Comparison of ENCODE assay signal across 13 cellular contexts in genomic region chr5:135211791-135212190, GRCh38.
A peak's percentile ranks its signal among the peaks of the same experiment; 100 is the strongest.
DNase-seq lines count a peak whose midpoint lies in the region; ATAC-seq and TF ChIP-seq lines count a peak whose summit lies in the region.
"Had no signal": no experiment of that assay in that cellular context is flagged by ENCODE, and none has a peak within 500 bp of the region (broad histone marks: within the 10 kb centered on the region; RNA-seq: fewer than 3 reads in every experiment).

No MANE protein-coding gene starts in this region.

- no peaks in the 10 kb centered on the region for H3K36me3 ChIP-seq in BLaER1 treated with 17β-estradiol and CSF1 and Interleukin-3, amounts not matched to agents 10 nM and 100 nM
- H3K36me3 ChIP-seq in IMR-90 (ENCODE audit: control insufficient read depth, insufficient read depth, low read length), result no peaks in the 10 kb centered on the region
- no peaks in the 10 kb centered on the region for H3K36me3 ChIP-seq in gastroesophageal sphincter
- H3K36me3 ChIP-seq in skeletal muscle tissue (ENCODE audit: control insufficient read depth in 3 of 3, insufficient read depth in 3 of 3, low read length in 3 of 3), result no peaks in the 10 kb centered on the region
- H3K36me3 ChIP-seq in trophoblast cell (ENCODE audit: control insufficient read depth in 1 of 2, insufficient read depth in 2 of 2, low read length in 2 of 2), result no peaks in the 10 kb centered on the region
- H3K36me3 ChIP-seq: BE2C, SJSA1 had no signal

- H3K4me1 ChIP-seq in BLaER1 treated with 17β-estradiol and CSF1 and Interleukin-3, amounts not matched to agents 10 nM and 100 nM, result peaks cover 54 to 100% (median 98%) of the 10 kb centered on the region in 10 experiments
- peaks cover 46% of the 10 kb centered on the region for H3K4me1 ChIP-seq in IMR-90 (ENCODE audit: control insufficient read depth, insufficient read depth, low read length)
- H3K4me1 ChIP-seq in gastroesophageal sphincter, result peaks cover 0 to 45% (median 8%) of the 10 kb centered on the region in 3 donors
- peaks cover 44 to 66% (median 55%) of the 10 kb centered on the region in 3 donors for H3K4me1 ChIP-seq in skeletal muscle tissue (ENCODE audit: control insufficient read depth in 3 of 3, insufficient read depth in 3 of 3, low read length in 3 of 3)
- H3K4me1 ChIP-seq in trophoblast cell (ENCODE audit: control insufficient read depth in 1 of 2, insufficient read depth in 2 of 2, low read length in 2 of 2), result peaks cover 3 to 9% of the 10 kb centered on the region in 2 experiments

- H4K12ac ChIP-seq in trophoblast cell (ENCODE audit: low read depth, low read length), result no peak overlapping the region

- H4K5ac ChIP-seq in IMR-90 (ENCODE audit: low read depth, low read length), result peak overlapping the region; percentile 33; the same call in 1 of the 2 replicates

- no peaks in the 10 kb centered on the region for H3K27me3 ChIP-seq in BLaER1 treated with 17β-estradiol and CSF1 and Interleukin-3, amounts not matched to agents 10 nM and 100 nM
- H3K27me3 ChIP-seq in IMR-90 (ENCODE audit: control insufficient read depth, insufficient read depth, low read length) (no peaks in the 10 kb centered on the region), gastroesophageal sphincter (no peaks in the 10 kb centered on the region), skeletal muscle tissue (ENCODE audit: control insufficient read depth in 3 of 3, insufficient read depth in 3 of 3, low read length in 3 of 3) (no peaks in the 10 kb centered on the region), trophoblast cell (ENCODE audit: insufficient read depth, low read length) (no peaks in the 10 kb centered on the region)
- H3K27me3 ChIP-seq: BE2C, SJSA1 had no signal

- CTCF ChIA-PET in IMR-90 (lab: Yijun Ruan, JAX), result interaction anchor here (1.1 to 1.7 kb wide), 2 partner anchors 15 to 54 kb away, joined by 3 to 4 read pairs; no protein-coding TSS in a partner anchor

- dilution Hi-C loops in IMR-90 (cut with HindIII; ENCODE audit: low sequenced_read_pairs, unreplicated experiment), result no loop called here

- peak overlapping the region; percentile 41 to 79; a peak in 2 of 4 replicates for H4K8ac ChIP-seq in IMR-90 (ENCODE audit: low read depth in 2 of 2, low read length in 2 of 2)
- no peak overlapping the region for H4K8ac ChIP-seq in trophoblast cell (ENCODE audit: low read depth, low read length)

- TF ChIP-seq RAD21 in IMR-90 (IDR thresholded peaks at IDR 0.05; ENCODE audit: low read length), result no peak

- TF ChIP-seq CTCF in IMR-90 (conservative IDR thresholded peaks at IDR 0.05; ENCODE audit: low read depth, low read length), result no peak
- no peak for TF ChIP-seq CTCF in gastroesophageal sphincter (IDR thresholded peaks at IDR 0.05)

- intact Hi-C loops in IMR-90 (cut with micrococcal nuclease), result no loop called here

- in situ Hi-C loops in IMR-90 (cut with MboI; ENCODE audit: low sequenced_read_pairs), result no loop called here

- BruUV-seq in IMR-90 (replicated peaks; lab: Mats Ljungman, UMichigan), result no TSS peak

- ATAC-seq in IMR-90 (ENCODE audit: low read depth), result no peak
- no peak for ATAC-seq in gastroesophageal sphincter

- H3K23ac ChIP-seq in IMR-90 (ENCODE audit: low read depth, low read length) (0 out of 2 replicates have a peak overlapping the region, but pooled peaks have one; percentile 27), trophoblast cell (ENCODE audit: low read length) (no peak overlapping the region)

- peak overlapping the region; percentile 90 for H2AK5ac ChIP-seq in IMR-90 (ENCODE audit: low read depth, low read length)
- no peak overlapping the region for H2AK5ac ChIP-seq in trophoblast cell (ENCODE audit: low read length)

- no peaks in the 10 kb centered on the region for H4K20me1 ChIP-seq in BLaER1 treated with 17β-estradiol and CSF1 and Interleukin-3, amounts not matched to agents 10 nM and 100 nM
- H4K20me1 ChIP-seq in IMR-90 (ENCODE audit: insufficient read depth, low read length), result no peaks in the 10 kb centered on the region

- peak overlapping the region; percentile 74 for H2AFZ ChIP-seq in IMR-90 (replicated peaks; ENCODE audit: low read length, poor library complexity)
- no peak overlapping the region for H2AFZ ChIP-seq in trophoblast cell (ENCODE audit: insufficient read depth, low read length, poor library complexity)

- POLR2A ChIA-PET in IMR-90 (lab: Charles Lee; ENCODE audit: unreplicated experiment), result interaction anchor here (1.0 kb wide), 1 partner anchor 24 kb away, joined by 4 read pairs; no protein-coding TSS in a partner anchor

- H4K91ac ChIP-seq in IMR-90 (ENCODE audit: insufficient read depth, low read depth, low read length), result peak overlapping the region; percentile 70
- no peak overlapping the region for H4K91ac ChIP-seq in trophoblast cell (ENCODE audit: low read depth, low read length)

- peak overlapping the region; percentile 89 for H3K14ac ChIP-seq in IMR-90 (replicated peaks; ENCODE audit: low read depth, low read length)
- no peak overlapping the region for H3K14ac ChIP-seq in trophoblast cell (ENCODE audit: low read length)

- peak overlapping the region; percentile 89; the same call in 1 of the 3 replicates for H2BK15ac ChIP-seq in IMR-90 (ENCODE audit: low read depth, low read length)

- peak overlapping the region; percentile 98 for H2BK120ac ChIP-seq in IMR-90 (ENCODE audit: low read depth, low read length)
- no peak overlapping the region for H2BK120ac ChIP-seq in trophoblast cell (ENCODE audit: insufficient read depth, low read length, poor library complexity)

- no peak overlapping the region for H3K4me3 ChIP-seq in BLaER1 treated with 17β-estradiol and CSF1 and Interleukin-3, amounts not matched to agents 10 nM and 100 nM
- no peak overlapping the region for H3K4me3 ChIP-seq in IMR-90 (ENCODE audit: insufficient read depth, low read depth, low read length)
- no peak overlapping the region for H3K4me3 ChIP-seq in gastroesophageal sphincter
- H3K4me3 ChIP-seq in skeletal muscle tissue (ENCODE audit: low read length in 3 of 3), result peak overlapping the region in 1 of 3 donors; percentile 10
- H3K4me3 ChIP-seq in trophoblast cell (ENCODE audit: low read depth, low read length), result no peak overlapping the region
- H3K4me3 ChIP-seq: SJSA1 had no signal

- no peaks in the 10 kb centered on the region for H3K9me3 ChIP-seq in BLaER1 treated with 17β-estradiol and CSF1 and Interleukin-3, amounts not matched to agents 10 nM and 100 nM (replicated peaks in 1 of 11)
- H3K9me3 ChIP-seq in IMR-90 (ENCODE audit: control insufficient read depth, insufficient read depth, low read length) (no peaks in the 10 kb centered on the region), gastroesophageal sphincter (no peaks in the 10 kb centered on the region), skeletal muscle tissue (ENCODE audit: control insufficient read depth in 3 of 3, low read length in 3 of 3) (no peaks in the 10 kb centered on the region), trophoblast cell (ENCODE audit: insufficient read depth, low read depth, low read length) (peaks cover 3% of the 10 kb centered on the region)
- H3K9me3 ChIP-seq: BE2C, SJSA1 had no signal

- H3K56ac ChIP-seq in IMR-90 (ENCODE audit: extremely low read depth, insufficient read depth, low read length), result no peak overlapping the region

- H2AK9ac ChIP-seq in IMR-90 (replicated peaks; ENCODE audit: low read depth, low read length, poor library complexity), result peak overlapping the region; percentile 43

- H3K4ac ChIP-seq in IMR-90 (ENCODE audit: low read depth, low read length) (peak overlapping the region; percentile 98), trophoblast cell (ENCODE audit: low read depth, low read length) (no peak overlapping the region)

- peak overlapping the region; percentile 95 for H2BK20ac ChIP-seq in IMR-90 (ENCODE audit: low read depth, low read length)

- H3K18ac ChIP-seq in IMR-90 (ENCODE audit: low read depth, low read length), result peak overlapping the region; percentile 30
- no peak overlapping the region for H3K18ac ChIP-seq in trophoblast cell (ENCODE audit: low read length)

- TF ChIP-seq POLR2A in IMR-90 (IDR thresholded peaks at IDR 0.05; ENCODE audit: low read depth, low read length), result no peak
- no peak for TF ChIP-seq POLR2A in gastroesophageal sphincter (IDR thresholded peaks at IDR 0.05)

- no peak overlapping the region for H2BK12ac ChIP-seq in trophoblast cell (ENCODE audit: low read length)

- no peak for DNase-seq in IMR-90
- no peak for DNase-seq in stimulated activated naive CD4-positive, alpha-beta T cell (lab: John Stamatoyannopoulos, UW)
- DNase-seq in trophoblast cell, result no peak
- no peak for DNase-seq in stimulated activated CD4-positive, alpha-beta T cell treated with anti-CD3 and anti-CD28 coated beads, Interleukin-4, amount 100 ng/mL, for 24 hours
- DNase-seq: BE2C; CD8-positive, alpha-beta memory T cell; GOT3; NCI-H1092 treated with DMSO at 0.1 percent for 48 hours had no signal

- WGBS in IMR-90 (ENCODE audit: extremely low coverage in 2 of 2, insufficient read length in 1 of 2), 2 experiments, result no CpG with 5 or more reads among the region's 2 CpGs
- 52% methylated on average over 2 of the region's 2 CpGs; no CpG with 5 or more reads in 1 of the 2 donors for WGBS in gastroesophageal sphincter (ENCODE audit: low coverage in 1 of 2), 2 donors
- no CpG with 5 or more reads among the region's 2 CpGs for WGBS in trophoblast cell (ENCODE audit: extremely low coverage, insufficient coverage, insufficient read length)

- H2BK5ac ChIP-seq in IMR-90 (ENCODE audit: low read depth, low read length, poor library complexity, severe bottlenecking), result no peak overlapping the region
- H2BK5ac ChIP-seq in trophoblast cell (ENCODE audit: low read depth, low read length, poor library complexity), result no peak overlapping the region

- no peaks in the 10 kb centered on the region for H3K79me2 ChIP-seq in trophoblast cell (ENCODE audit: control insufficient read depth, insufficient read depth, low read length, poor library complexity)

- peak overlapping the region in 5 of 11 experiments; percentile 55 to 83 (median 70); a peak in 9 of 22 replicates for H3K9ac ChIP-seq in BLaER1 treated with 17β-estradiol and CSF1 and Interleukin-3, amounts not matched to agents 10 nM and 100 nM
- no peak overlapping the region for H3K9ac ChIP-seq in IMR-90 (ENCODE audit: low read depth, low read length)
- peak overlapping the region in 2 of 3 donors; percentile 4 to 42 for H3K9ac ChIP-seq in skeletal muscle tissue (ENCODE audit: low read depth in 1 of 3, low read length in 3 of 3)
- H3K9ac ChIP-seq in trophoblast cell (ENCODE audit: low read length), result no peak overlapping the region

- peak overlapping the region; percentile 34 to 95 (median 82) for H3K4me2 ChIP-seq in BLaER1 treated with 17β-estradiol and CSF1 and Interleukin-3, amounts not matched to agents 10 nM and 100 nM
- H3K4me2 ChIP-seq in IMR-90 (ENCODE audit: low read depth, low read length) (no peak overlapping the region), trophoblast cell (ENCODE audit: low read length) (no peak overlapping the region)

- peaks cover 39% of the 10 kb centered on the region for H3K9me1 ChIP-seq in IMR-90 (ENCODE audit: insufficient read depth, low read length)

- H3K79me1 ChIP-seq in IMR-90 (ENCODE audit: low read depth in 1 of 2, low read length in 2 of 2) (peaks cover 3 to 33% of the 10 kb centered on the region in 2 experiments; a peak in 3 of 4 replicates), trophoblast cell (ENCODE audit: low read length) (no peaks in the 10 kb centered on the region)

- no peak for TF ChIP-seq EP300 in gastroesophageal sphincter (IDR thresholded peaks at IDR 0.05)

- peak overlapping the region in 8 of 11 experiments; percentile 79 to 94 (median 88); a peak in 16 of 22 replicates for H3K27ac ChIP-seq in BLaER1 treated with 17β-estradiol and CSF1 and Interleukin-3, amounts not matched to agents 10 nM and 100 nM
- H3K27ac ChIP-seq in IMR-90 (ENCODE audit: insufficient read depth, low read length) (no peak overlapping the region), gastroesophageal sphincter (peak overlapping the region in 3 of 4 donors; percentile 31 to 59 (median 58)), skeletal muscle tissue (ENCODE audit: low read depth, low read length) (peak overlapping the region; percentile 78), trophoblast cell (ENCODE audit: low read depth, low read length) (no peak overlapping the region)
- H3K27ac ChIP-seq: RWPE1, SJSA1 had no signal

Comparison
In these comparisons a context has a peak if more than half of its experiments do, and no peak if none do; other contexts are left out.
1. H3K27ac ChIP-seq: peak in BLaER1 treated with 17β-estradiol and CSF1 and Interleukin-3, amounts not matched to agents 10 nM and 100 nM (8 of 11), gastroesophageal sphincter (3 of 4) and skeletal muscle tissue (single experiment); none in IMR-90 (single experiment) and trophoblast cell (single experiment).
2. H3K4me2 ChIP-seq: peak in BLaER1 treated with 17β-estradiol and CSF1 and Interleukin-3, amounts not matched to agents 10 nM and 100 nM (11 of 11); none in IMR-90 (single experiment) and trophoblast cell (single experiment).
3. H3K9ac ChIP-seq: peak in skeletal muscle tissue (2 of 3); none in IMR-90 (single experiment) and trophoblast cell (single experiment).